ENCODE assay signal across 31 cellular contexts in genomic region chr16:71954699-71955195, GRCh38. TPM values are rescaled to one million over a fixed set of nuclear protein-coding genes. Genes with fewer than 3 reads are reported as not detected.
DNase-seq lines count a peak whose midpoint lies in the region; FAIRE-seq and TF ChIP-seq lines count a peak whose summit lies in the region.
"Had no signal": no experiment of that assay in that cellular context is flagged by ENCODE, and none has a peak within 500 bp of the region (broad histone marks: within the 10 kb centered on the region; RNA-seq: fewer than 3 reads in every experiment).

No MANE protein-coding gene starts in this region.

- no peaks in the 10 kb centered on the region for H3K9me3 ChIP-seq in kidney (ENCODE audit: control insufficient read depth in 1 of 2, low read length in 2 of 2)
- H3K9me3 ChIP-seq: body of pancreas, gastrocnemius medialis, lower lobe of right lung, mucosa of descending colon, SJSA1 had no signal

- DNase-seq in activated CD4-positive, alpha-beta T cell treated with anti-CD3 and anti-CD28 coated beads, Interleukin-2, amount 10 ng/mL, durations not matched to agents 24 days and 14 days: peak; percentile 59
- DNase-seq in activated CD4-positive, alpha-beta T cell treated with anti-CD3 and anti-CD28 coated beads for 1 hour: no peak
- peak; percentile 34 for DNase-seq in GM13976 (ENCODE audit: low spot score)
- no peak for DNase-seq in activated T-helper 1 cell treated with anti-CD3 and anti-CD28 coated beads, Interleukin-12 subunit alpha, Interleukin-12 subunit beta, Interleukin-2, Interleukin-4 antibody, amounts not matched to agents 30 ng/mL and 10 ng/mL and 1 ng/mL, durations not matched to agents 14 hours and 24 hours and 36 hours (ENCODE audit: low spot score)
- DNase-seq in neural crest cell (ENCODE audit: low read depth, low spot score): no peak
- DNase-seq in OCI-M2 (lab: John Stamatoyannopoulos, UW; ENCODE audit: unreplicated experiment): no peak
- no peak for DNase-seq in kidney
- DNase-seq in dermis blood vessel endothelial cell: no peak
- DNase-seq: activated B cell treated with CpG ODN at 0.5 μM for 24 hours; activated CD4-positive, alpha-beta memory T cell treated with anti-CD3 and anti-CD28 coated beads, Interleukin-2, amount 10 ng/mL, durations not matched to agents 7 days and 5 days; activated gamma-delta T cell treated with Interleukin-2 at 50 U/mL for 16 hours; body of pancreas; DMS79 treated with DMSO at 0.1 percent for 48 hours; gastrocnemius medialis; GDM1; lower lobe of right lung; mucosa of descending colon; NCI-H1048; NCI-H1694; NCI-H446 treated with DMSO at 0.1 percent for 48 hours; stimulated activated CD4-positive, alpha-beta T cell treated with anti-CD3 and anti-CD28 coated beads, Interleukin-15, amount 100 ng/mL, for 24 hours; stimulated activated CD4-positive, alpha-beta T cell treated with anti-CD3 and anti-CD28 coated beads, Interleukin-4, amount 100 ng/mL, for 4 hours; T-cell had no signal

- peak overlapping the region; percentile 44 for H3K4me3 Mint-ChIP-seq in activated CD4-positive, alpha-beta T cell treated with anti-CD3 and anti-CD28 coated beads, Interleukin-2, amount 10 ng/mL, durations not matched to agents 24 days and 14 days
- H3K4me3 Mint-ChIP-seq in activated T-helper 1 cell treated with anti-CD3 and anti-CD28 coated beads, Interleukin-12 subunit alpha, Interleukin-12 subunit beta, Interleukin-2, Interleukin-4 antibody, amounts not matched to agents 30 ng/mL and 10 ng/mL and 1 ng/mL, durations not matched to agents 14 hours and 24 hours and 36 hours: peak overlapping the region; percentile 4
- H3K4me3 Mint-ChIP-seq in neural crest cell: no peak overlapping the region
- H3K4me3 Mint-ChIP-seq: activated B cell treated with CpG ODN at 0.5 μM for 24 hours; activated CD4-positive, alpha-beta memory T cell treated with anti-CD3 and anti-CD28 coated beads, Interleukin-2, amount 10 ng/mL, durations not matched to agents 7 days and 5 days; CD14-positive monocyte; natural killer cell treated with Interleukin-12 subunit alpha and Interleukin-12 subunit beta and Interleukin-15 and Interleukin-18, amount 100 ng/mL, for 72 hours; T-cell; type B pancreatic cell had no signal

- H3K4me1 Mint-ChIP-seq in activated CD4-positive, alpha-beta T cell treated with anti-CD3 and anti-CD28 coated beads, Interleukin-2, amount 10 ng/mL, durations not matched to agents 24 days and 14 days: peaks cover 22% of the 10 kb centered on the region
- H3K4me1 Mint-ChIP-seq in activated T-helper 1 cell treated with anti-CD3 and anti-CD28 coated beads, Interleukin-12 subunit alpha, Interleukin-12 subunit beta, Interleukin-2, Interleukin-4 antibody, amounts not matched to agents 30 ng/mL and 10 ng/mL and 1 ng/mL, durations not matched to agents 14 hours and 24 hours and 36 hours (ENCODE audit: low read depth): peaks cover 36% of the 10 kb centered on the region
- peaks cover 5% of the 10 kb centered on the region for H3K4me1 Mint-ChIP-seq in neural crest cell

- peaks cover 3% of the 10 kb centered on the region for H3K9me3 Mint-ChIP-seq in activated CD4-positive, alpha-beta T cell treated with anti-CD3 and anti-CD28 coated beads, Interleukin-2, amount 10 ng/mL, durations not matched to agents 24 days and 14 days
- H3K9me3 Mint-ChIP-seq in activated T-helper 1 cell treated with anti-CD3 and anti-CD28 coated beads, Interleukin-12 subunit alpha, Interleukin-12 subunit beta, Interleukin-2, Interleukin-4 antibody, amounts not matched to agents 30 ng/mL and 10 ng/mL and 1 ng/mL, durations not matched to agents 14 hours and 24 hours and 36 hours: no peaks in the 10 kb centered on the region
- H3K9me3 Mint-ChIP-seq in neural crest cell: no peaks in the 10 kb centered on the region
- H3K9me3 Mint-ChIP-seq: activated B cell treated with CpG ODN at 0.5 μM for 24 hours; activated CD4-positive, alpha-beta memory T cell treated with anti-CD3 and anti-CD28 coated beads, Interleukin-2, amount 10 ng/mL, durations not matched to agents 7 days and 5 days; CD14-positive monocyte; natural killer cell treated with Interleukin-12 subunit alpha and Interleukin-12 subunit beta and Interleukin-15 and Interleukin-18, amount 100 ng/mL, for 72 hours; T-cell; type B pancreatic cell had no signal

- no peak for TF ChIP-seq CTCF in GM13976 (IDR thresholded peaks at IDR 0.05; ENCODE audit: borderline replicate concordance, control extremely low read depth, extremely low read depth, insufficient read depth, missing control alignments)
- no peak for TF ChIP-seq CTCF in neural crest cell (conservative IDR thresholded peaks at IDR 0.05)
- no peak for TF ChIP-seq CTCF in kidney (IDR thresholded peaks at IDR 0.05; ENCODE audit: borderline replicate concordance, extremely low read depth, insufficient read depth)

- no peaks in the 10 kb centered on the region for H3K36me3 ChIP-seq in kidney (ENCODE audit: control insufficient read depth in 1 of 2, insufficient read depth in 2 of 2, low read length in 2 of 2)
- H3K36me3 ChIP-seq: gastrocnemius medialis, lower lobe of right lung, SJSA1 had no signal

- H3K36me3 Mint-ChIP-seq in activated CD4-positive, alpha-beta T cell treated with anti-CD3 and anti-CD28 coated beads, Interleukin-2, amount 10 ng/mL, durations not matched to agents 24 days and 14 days (ENCODE audit: low read depth): peaks cover 1% of the 10 kb centered on the region
- no peaks in the 10 kb centered on the region for H3K36me3 Mint-ChIP-seq in activated T-helper 1 cell treated with anti-CD3 and anti-CD28 coated beads, Interleukin-12 subunit alpha, Interleukin-12 subunit beta, Interleukin-2, Interleukin-4 antibody, amounts not matched to agents 30 ng/mL and 10 ng/mL and 1 ng/mL, durations not matched to agents 14 hours and 24 hours and 36 hours (ENCODE audit: low read depth)
- H3K36me3 Mint-ChIP-seq in neural crest cell (ENCODE audit: low read depth): no peaks in the 10 kb centered on the region
- H3K36me3 Mint-ChIP-seq: CD14-positive monocyte; natural killer cell treated with Interleukin-12 subunit alpha and Interleukin-12 subunit beta and Interleukin-15 and Interleukin-18, amount 100 ng/mL, for 72 hours; T-cell; type B pancreatic cell had no signal

- intact Hi-C loops in activated CD4-positive, alpha-beta T cell treated with anti-CD3 and anti-CD28 coated beads, Interleukin-2, amount 10 ng/mL, durations not matched to agents 24 days and 14 days (cut with micrococcal nuclease): no loop called here
- intact Hi-C loops in activated T-helper 1 cell treated with anti-CD3 and anti-CD28 coated beads, Interleukin-12 subunit alpha, Interleukin-12 subunit beta, Interleukin-2, Interleukin-4 antibody, amounts not matched to agents 30 ng/mL and 10 ng/mL and 1 ng/mL, durations not matched to agents 14 hours and 24 hours and 36 hours (cut with micrococcal nuclease): no loop called here
- intact Hi-C loops in kidney (cut with DNase I): no loop called here

- H3K4me1 ChIP-seq in kidney (ENCODE audit: control insufficient read depth in 1 of 2, insufficient read depth in 1 of 2, low read depth in 1 of 2, low read length in 2 of 2): no peaks in the 10 kb centered on the region
- H3K4me1 ChIP-seq: body of pancreas, gastrocnemius medialis, SJSA1 had no signal

- FAIRE-seq in kidney (lab: Jason Lieb, UNC): no peak

- in situ Hi-C loops in GM13976 (cut with MboI; ENCODE audit: low sequenced_read_pairs, unreplicated experiment): no loop called here

- H3K9ac ChIP-seq in kidney (ENCODE audit: low read length in 2 of 2): no peak overlapping the region

- peak overlapping the region; percentile 63 for H3K27ac Mint-ChIP-seq in activated CD4-positive, alpha-beta T cell treated with anti-CD3 and anti-CD28 coated beads, Interleukin-2, amount 10 ng/mL, durations not matched to agents 24 days and 14 days
- H3K27ac Mint-ChIP-seq in activated T-helper 1 cell treated with anti-CD3 and anti-CD28 coated beads, Interleukin-12 subunit alpha, Interleukin-12 subunit beta, Interleukin-2, Interleukin-4 antibody, amounts not matched to agents 30 ng/mL and 10 ng/mL and 1 ng/mL, durations not matched to agents 14 hours and 24 hours and 36 hours: no peak overlapping the region
- H3K27ac Mint-ChIP-seq in neural crest cell (ENCODE audit: unreplicated experiment): peak overlapping the region; percentile 75
- H3K27ac Mint-ChIP-seq: activated B cell treated with CpG ODN at 0.5 μM for 24 hours; activated CD4-positive, alpha-beta memory T cell treated with anti-CD3 and anti-CD28 coated beads, Interleukin-2, amount 10 ng/mL, durations not matched to agents 7 days and 5 days; natural killer cell treated with Interleukin-12 subunit alpha and Interleukin-12 subunit beta and Interleukin-15 and Interleukin-18, amount 100 ng/mL, for 72 hours; T-cell; type B pancreatic cell had no signal

- H3K27me3 Mint-ChIP-seq in activated CD4-positive, alpha-beta T cell treated with anti-CD3 and anti-CD28 coated beads, Interleukin-2, amount 10 ng/mL, durations not matched to agents 24 days and 14 days: peaks cover 9% of the 10 kb centered on the region
- H3K27me3 Mint-ChIP-seq in activated T-helper 1 cell treated with anti-CD3 and anti-CD28 coated beads, Interleukin-12 subunit alpha, Interleukin-12 subunit beta, Interleukin-2, Interleukin-4 antibody, amounts not matched to agents 30 ng/mL and 10 ng/mL and 1 ng/mL, durations not matched to agents 14 hours and 24 hours and 36 hours (ENCODE audit: insufficient read depth): peaks cover 6% of the 10 kb centered on the region
- H3K27me3 Mint-ChIP-seq in neural crest cell (ENCODE audit: low read depth): no peaks in the 10 kb centered on the region
- H3K27me3 Mint-ChIP-seq: activated B cell treated with CpG ODN at 0.5 μM for 24 hours, type B pancreatic cell had no signal

- H3K4me3 ChIP-seq in kidney (ENCODE audit: low read length in 2 of 2): no peak overlapping the region
- H3K4me3 ChIP-seq: body of pancreas, gastrocnemius medialis, lower lobe of right lung, mucosa of descending colon, SJSA1 had no signal

- no peak overlapping the region for H3K27ac ChIP-seq in kidney (ENCODE audit: low read depth in 2 of 2, low read length in 2 of 2)
- H3K27ac ChIP-seq: body of pancreas, gastrocnemius medialis, lower lobe of right lung, RWPE1, SJSA1 had no signal

RNA-seq across cellular contexts. Expression of gene PKD1L3, which starts 45.5 kb away (rescaled TPM):
- total RNA-seq in activated CD4-positive, alpha-beta T cell treated with anti-CD3 and anti-CD28 coated beads, Interleukin-2, amount 10 ng/mL, durations not matched to agents 24 days and 14 days: not detected in 2 replicates
- not detected in 2 replicates for total RNA-seq in activated T-helper 1 cell treated with anti-CD3 and anti-CD28 coated beads, Interleukin-12 subunit alpha, Interleukin-12 subunit beta, Interleukin-2, Interleukin-4 antibody, amounts not matched to agents 30 ng/mL and 10 ng/mL and 1 ng/mL, durations not matched to agents 14 hours and 24 hours and 36 hours
- total RNA-seq in neural crest cell (not detected in 2 replicates), kidney (0.31 TPM), dermis blood vessel endothelial cell (under 0.01 TPM in 1 of 2 replicates, not detected in the other)
- not detected for polyA plus RNA-seq in kidney (ENCODE audit: insufficient read depth, low read depth, low replicate concordance)
- total RNA-seq: A172; activated B cell treated with CpG ODN at 0.5 μM for 24 hours; body of pancreas; gastrocnemius medialis; HT-29; natural killer cell treated with Interleukin-12 subunit alpha and Interleukin-12 subunit beta and Interleukin-15 and Interleukin-18, amount 100 ng/mL, for 72 hours; osteocyte; SJSA1 had no signal
- polyA plus RNA-seq: CD14-positive monocyte had no signal

RNA-seq across cellular contexts. Expression of gene DHODH, which starts 53.8 kb away (rescaled TPM):
- 31.8 and 33.7 TPM in 2 replicates for total RNA-seq in activated CD4-positive, alpha-beta T cell treated with anti-CD3 and anti-CD28 coated beads, Interleukin-2, amount 10 ng/mL, durations not matched to agents 24 days and 14 days
- total RNA-seq in activated T-helper 1 cell treated with anti-CD3 and anti-CD28 coated beads, Interleukin-12 subunit alpha, Interleukin-12 subunit beta, Interleukin-2, Interleukin-4 antibody, amounts not matched to agents 30 ng/mL and 10 ng/mL and 1 ng/mL, durations not matched to agents 14 hours and 24 hours and 36 hours: 31.0 and 33.1 TPM in 2 replicates
- total RNA-seq in neural crest cell (16.1 and 16.8 TPM in 2 replicates), kidney (10.7 TPM), dermis blood vessel endothelial cell (3.4 and 4.6 TPM in 2 replicates)
- polyA plus RNA-seq in kidney (ENCODE audit: insufficient read depth, low read depth, low replicate concordance): 8.9 TPM

RNA-seq across cellular contexts. Expression of gene IST1, which starts 59.4 kb away (rescaled TPM):
- total RNA-seq in activated CD4-positive, alpha-beta T cell treated with anti-CD3 and anti-CD28 coated beads, Interleukin-2, amount 10 ng/mL, durations not matched to agents 24 days and 14 days: 149 and 156 TPM in 2 replicates
- total RNA-seq in activated T-helper 1 cell treated with anti-CD3 and anti-CD28 coated beads, Interleukin-12 subunit alpha, Interleukin-12 subunit beta, Interleukin-2, Interleukin-4 antibody, amounts not matched to agents 30 ng/mL and 10 ng/mL and 1 ng/mL, durations not matched to agents 14 hours and 24 hours and 36 hours: 156 and 169 TPM in 2 replicates
- total RNA-seq in neural crest cell (216 and 242 TPM in 2 replicates), kidney (220 TPM), dermis blood vessel endothelial cell (203 and 267 TPM in 2 replicates)
- polyA plus RNA-seq in kidney (ENCODE audit: insufficient read depth, low read depth, low replicate concordance): 138 TPM

Comparison
In these comparisons a context has a peak if more than half of its experiments do, and no peak if none do; other contexts are left out.
1. DNase-seq: peak in activated CD4-positive, alpha-beta T cell treated with anti-CD3 and anti-CD28 coated beads, Interleukin-2, amount 10 ng/mL, durations not matched to agents 24 days and 14 days (single experiment) and GM13976 (single experiment); none in activated CD4-positive, alpha-beta T cell treated with anti-CD3 and anti-CD28 coated beads for 1 hour (single experiment), activated T-helper 1 cell treated with anti-CD3 and anti-CD28 coated beads, Interleukin-12 subunit alpha, Interleukin-12 subunit beta, Interleukin-2, Interleukin-4 antibody, amounts not matched to agents 30 ng/mL and 10 ng/mL and 1 ng/mL, durations not matched to agents 14 hours and 24 hours and 36 hours (single experiment), neural crest cell (single experiment), OCI-M2 (single experiment), kidney (single experiment) and dermis blood vessel endothelial cell (single experiment).